Comparison of ENCODE assay signal across 12 cellular contexts in the genomic region with DNA sequence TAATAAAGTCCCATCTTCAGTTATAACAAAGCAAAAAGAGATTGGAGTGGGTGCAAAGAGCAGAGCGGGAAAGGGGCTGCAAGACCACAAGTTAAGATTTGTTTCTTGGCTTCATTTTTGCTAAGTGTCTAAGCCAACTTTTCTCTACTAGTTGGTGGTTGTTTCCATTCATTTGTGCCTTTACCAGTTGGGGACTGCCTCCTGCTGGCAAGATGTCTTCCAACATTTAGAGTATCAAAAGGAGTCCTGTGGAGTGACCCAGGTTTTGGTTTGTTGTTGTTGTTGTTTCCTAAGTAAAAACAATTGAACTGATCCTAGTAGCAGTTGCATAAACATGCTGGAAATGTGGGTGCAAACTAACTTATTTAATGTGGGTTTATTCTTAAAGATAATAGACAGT.
DNase-seq lines count a peak whose midpoint lies in the region; ATAC-seq and TF ChIP-seq lines count a peak whose summit lies in the region.
"Had no signal": no experiment of that assay in that cellular context is flagged by ENCODE, and none has a peak within 500 bp of the region (broad histone marks: within the 10 kb centered on the region; RNA-seq: fewer than 3 reads in every experiment).

No MANE protein-coding gene starts in this region.

- H3K27me3 ChIP-seq in cardiac muscle cell (no peaks in the 10 kb centered on the region), right atrium auricular region (no peaks in the 10 kb centered on the region)
- H3K27me3 ChIP-seq: gastrocnemius medialis had no signal

- H3K4me3 ChIP-seq in cardiac muscle cell: no peak overlapping the region
- no peak overlapping the region for H3K4me3 ChIP-seq in right atrium auricular region
- H3K4me3 ChIP-seq: gastrocnemius medialis, skin epidermis had no signal

- in situ Hi-C loops in SK-MEL-5 (cut with HindIII; ENCODE audit: low pct_unique_long_range_greater_than_20kb, low sequenced_read_pairs): no loop called here

- ATAC-seq in HG03521 (IDR thresholded peaks at IDR 0.05; ENCODE audit: unreplicated experiment): no peak
- ATAC-seq: gastrocnemius medialis had no signal

- H3K27ac ChIP-seq in cardiac muscle cell (no peak overlapping the region), right atrium auricular region (no peak overlapping the region)
- H3K27ac ChIP-seq: gastrocnemius medialis, skin epidermis had no signal

- H3K4me1 ChIP-seq in cardiac muscle cell (ENCODE audit: low read depth) (no peaks in the 10 kb centered on the region), right atrium auricular region (no peaks in the 10 kb centered on the region)

- TF ChIP-seq CTCF in cardiac muscle cell (IDR thresholded peaks at IDR 0.05; ENCODE audit: low read depth, low read length) (peak; percentile 31), right atrium auricular region (IDR thresholded peaks at IDR 0.05) (no peak)

- H3K36me3 ChIP-seq in cardiac muscle cell (no peaks in the 10 kb centered on the region), right atrium auricular region (no peaks in the 10 kb centered on the region)
- H3K36me3 ChIP-seq: gastrocnemius medialis had no signal

- peak in 1 of 2 donors; percentile 25 for DNase-seq in cardiac muscle cell (ENCODE audit: low read depth in 1 of 2, low spot score in 1 of 2)
- no peak for DNase-seq in right atrium auricular region (ENCODE audit: low spot score)
- DNase-seq in SK-MEL-5 (ENCODE audit: low read depth, low spot score): peak; percentile 38
- peak; percentile 26 for DNase-seq in fibroblast of peridontal ligament (ENCODE audit: extremely low read depth)
- DNase-seq in NCI-H1105 (lab: John Stamatoyannopoulos, UW): no peak
- no peak for DNase-seq in NCI-H774 (lab: John Stamatoyannopoulos, UW)
- no peak for DNase-seq in Kasumi-1 (lab: John Stamatoyannopoulos, UW)
- DNase-seq: gastrocnemius medialis, KG1, SIG-M5 had no signal

- H3K9me3 ChIP-seq in cardiac muscle cell (ENCODE audit: low read depth) (no peaks in the 10 kb centered on the region), right atrium auricular region (no peaks in the 10 kb centered on the region)
- H3K9me3 ChIP-seq: gastrocnemius medialis had no signal

Comparison
In these comparisons a context has a peak if more than half of its experiments do, and no peak if none do; other contexts are left out.
1. DNase-seq: peak in SK-MEL-5 (single experiment) and fibroblast of peridontal ligament (single experiment); none in right atrium auricular region (single experiment), NCI-H1105 (single experiment), NCI-H774 (single experiment) and Kasumi-1 (0 of 2).